Comparison of ENCODE assay signal across 1 cellular context in the genomic region with DNA sequence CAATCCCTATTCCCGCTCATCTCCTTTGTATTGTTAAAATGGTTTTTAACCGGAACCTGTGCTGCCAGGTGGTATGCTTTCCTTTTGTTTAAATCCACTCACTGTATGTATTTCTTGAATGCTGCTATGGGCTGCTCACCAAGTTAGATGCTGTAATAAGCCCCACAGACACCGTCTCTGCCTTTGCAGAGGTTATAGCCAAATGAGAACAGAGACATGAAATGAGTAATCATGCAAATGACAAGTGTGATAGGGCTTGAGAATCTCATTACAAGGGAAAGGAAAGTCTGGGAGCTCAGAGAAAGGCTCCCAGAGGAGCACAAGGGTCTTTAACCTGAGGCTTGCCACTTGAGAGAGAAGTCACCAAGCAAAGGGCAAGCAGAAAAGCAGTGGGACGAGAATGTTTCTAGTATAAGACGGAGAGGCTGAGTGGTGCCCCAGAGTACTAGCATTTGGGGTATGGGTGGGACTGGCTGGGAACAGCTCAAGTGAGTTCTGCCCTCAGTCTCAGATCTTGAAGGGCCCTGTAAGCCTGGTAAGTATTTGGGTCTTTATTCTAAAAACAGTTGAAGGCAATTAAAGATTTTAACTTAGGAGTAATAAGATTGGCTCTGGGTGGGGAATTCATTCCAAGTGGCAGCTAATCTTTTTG.
TF ChIP-seq lines count a peak whose summit lies in the region.

No MANE protein-coding gene starts in this region.

TF ChIP-seq in GM23338, 12 proteins besides CTCF, POLR2A, EP300 and RAD21:
- no peak for TF ChIP-seq REST (IDR thresholded peaks at IDR 0.05; ENCODE audit: unreplicated experiment)
